26 cellular contexts compared by ENCODE assay signal in genomic region chr5:137352095-137352494, GRCh38.
DNase-seq lines count a peak whose midpoint lies in the region; ATAC-seq, FAIRE-seq and TF ChIP-seq lines count a peak whose summit lies in the region.
"Had no signal": no experiment of that assay in that cellular context is flagged by ENCODE, and none has a peak within 500 bp of the region (broad histone marks: within the 10 kb centered on the region; RNA-seq: fewer than 3 reads in every experiment).

No MANE protein-coding gene starts in this region.

- H3F3A ChIP-seq in PC-3 (ENCODE audit: low read length, unreplicated experiment), result no peaks in the 10 kb centered on the region

- FAIRE-seq in astrocyte (lab: Jason Lieb, UNC), result no peak
- FAIRE-seq: A204.1, D721Med, GM12878, GM12892, GM18507 had no signal

- POLR2A ChIA-PET in PC-3 (lab: Charles Lee; ENCODE audit: unreplicated experiment), result no interaction called here

- H3K27ac ChIP-seq in PC-3 (ENCODE audit: low read length) (no peak overlapping the region), astrocyte (ENCODE audit: low read depth, low read length) (no peak overlapping the region), dorsolateral prefrontal cortex (peak overlapping the region in 38 of 59 donors; percentile 3 to 71 (median 38))
- H3K27ac ChIP-seq: BLaER1 had no signal

- H3K79me2 ChIP-seq in PC-3 (ENCODE audit: low read length), result no peaks in the 10 kb centered on the region
- H3K79me2 ChIP-seq in astrocyte (ENCODE audit: insufficient read depth, low read length), result peaks cover 23% of the 10 kb centered on the region

- peak; percentile 89 for ATAC-seq in PC-3
- ATAC-seq: GM12878 had no signal

- H2AFZ ChIP-seq in PC-3 (ENCODE audit: low read length) (0 out of 2 replicates have a peak overlapping the region, but pooled peaks have one; percentile 49), astrocyte (ENCODE audit: low read depth, low read length) (no peak overlapping the region)

- peaks cover 8% of the 10 kb centered on the region for H3K9me3 Mint-ChIP-seq in astrocyte (ENCODE audit: unreplicated experiment)
- no peaks in the 10 kb centered on the region for H3K9me3 Mint-ChIP-seq in Calu3 (ENCODE audit: low read depth, unreplicated experiment)

- H3K36me3 ChIP-seq in PC-3 (ENCODE audit: low read depth, low read length) (no peaks in the 10 kb centered on the region), astrocyte (ENCODE audit: insufficient read depth, low read length) (no peaks in the 10 kb centered on the region)
- H3K36me3 ChIP-seq: BE2C, BLaER1 had no signal

- TF ChIP-seq CTCF in PC-3 (conservative IDR thresholded peaks at IDR 0.05; ENCODE audit: low read depth, low read length), result no peak
- no peak for TF ChIP-seq CTCF in astrocyte (IDR thresholded peaks at IDR 0.05; ENCODE audit: insufficient read depth, low read depth, low read length)
- no peak for TF ChIP-seq CTCF in dorsolateral prefrontal cortex (IDR thresholded peaks at IDR 0.05 in 54 of 56, conservative IDR thresholded peaks at IDR 0.05 in 2 of 56; ENCODE audit: low read depth in 1 of 56, partially characterized antibody in 56 of 56)
- no peak for TF ChIP-seq CTCF in Calu3 (IDR thresholded peaks at IDR 0.05; ENCODE audit: unreplicated experiment)

- H3K4me2 ChIP-seq in PC-3 (ENCODE audit: low read length) (peak overlapping the region; percentile 45), astrocyte (ENCODE audit: low read length) (peak overlapping the region; percentile 22)
- H3K4me2 ChIP-seq: BLaER1 had no signal

- BruUV-seq in PC-3 (replicated peaks; lab: Mats Ljungman, UMichigan) (no TSS peak), Calu3 (replicated peaks; lab: Mats Ljungman, UMichigan) (no TSS peak)

- no peak overlapping the region for H3K9ac ChIP-seq in PC-3 (ENCODE audit: low read length)
- H3K9ac ChIP-seq in astrocyte (ENCODE audit: low read length), result no peak overlapping the region
- H3K9ac ChIP-seq: BLaER1 had no signal

- H3K27me3 Mint-ChIP-seq in astrocyte (ENCODE audit: low read depth, unreplicated experiment) (peaks cover 23% of the 10 kb centered on the region), Calu3 (ENCODE audit: unreplicated experiment) (peaks cover 80% of the 10 kb centered on the region)

- intact Hi-C loops in PC-3 (cut with micrococcal nuclease), result loop anchor here (2.0 kb wide), 1 partner anchor 119 kb away; no protein-coding TSS in a partner anchor
- intact Hi-C loops in dorsolateral prefrontal cortex (cut with DNase I), result no loop called here
- intact Hi-C loops in Calu3 (cut with micrococcal nuclease; ENCODE audit: unreplicated experiment), result no loop called here

- H3K9me2 ChIP-seq in PC-3 (replicated peaks; ENCODE audit: low read length), result no peaks in the 10 kb centered on the region

- no peaks in the 10 kb centered on the region for H3K9me3 ChIP-seq in PC-3 (ENCODE audit: low read length)
- no peaks in the 10 kb centered on the region for H3K9me3 ChIP-seq in astrocyte (ENCODE audit: insufficient read depth, low read depth, low read length)
- H3K9me3 ChIP-seq: BE2C, BLaER1 had no signal

- H3K4me1 Mint-ChIP-seq in astrocyte (ENCODE audit: low read depth, unreplicated experiment) (no peaks in the 10 kb centered on the region), Calu3 (ENCODE audit: low read depth, unreplicated experiment) (peaks cover 10% of the 10 kb centered on the region)
- H3K4me1 Mint-ChIP-seq: CD14-positive monocyte; CD4-positive, alpha-beta memory T cell; CD4-positive, CD25-positive, alpha-beta regulatory T cell; CD8-positive, alpha-beta memory T cell had no signal

- H3K4me3 Mint-ChIP-seq in astrocyte (ENCODE audit: unreplicated experiment), result no peak overlapping the region
- no peak overlapping the region for H3K4me3 Mint-ChIP-seq in Calu3 (ENCODE audit: low read depth, unreplicated experiment)
- H3K4me3 Mint-ChIP-seq: CD14-positive monocyte; CD4-positive, alpha-beta memory T cell; CD4-positive, CD25-positive, alpha-beta regulatory T cell; CD8-positive, alpha-beta memory T cell had no signal

- H3K4me1 ChIP-seq in PC-3 (ENCODE audit: insufficient read depth, low read length), result peaks cover 14% of the 10 kb centered on the region
- no peaks in the 10 kb centered on the region for H3K4me1 ChIP-seq in astrocyte (ENCODE audit: insufficient read depth, low read length)
- H3K4me1 ChIP-seq: BE2C, BLaER1 had no signal

- H3K36me3 Mint-ChIP-seq in astrocyte (ENCODE audit: low read depth, unreplicated experiment), result no peaks in the 10 kb centered on the region
- no peaks in the 10 kb centered on the region for H3K36me3 Mint-ChIP-seq in Calu3 (ENCODE audit: insufficient read depth, unreplicated experiment)
- H3K36me3 Mint-ChIP-seq: CD14-positive monocyte; CD4-positive, alpha-beta memory T cell; CD4-positive, CD25-positive, alpha-beta regulatory T cell; CD8-positive, alpha-beta memory T cell had no signal

- CTCF ChIA-PET in PC-3 (lab: Charles Lee) (interaction anchor here (1.0 kb wide), 1 partner anchor 18 kb away, joined by 5 read pairs; no protein-coding TSS in a partner anchor), Calu3 (lab: Charles Lee) (no interaction called here)

- H3K27ac Mint-ChIP-seq in astrocyte (ENCODE audit: unreplicated experiment) (no peak overlapping the region), Calu3 (ENCODE audit: unreplicated experiment) (no peak overlapping the region)
- H3K27ac Mint-ChIP-seq: CD14-positive monocyte; CD4-positive, alpha-beta memory T cell; CD4-positive, CD25-positive, alpha-beta regulatory T cell; CD8-positive, alpha-beta memory T cell had no signal

- H4K20me1 ChIP-seq in PC-3 (ENCODE audit: low read length), result no peaks in the 10 kb centered on the region
- peaks cover 45% of the 10 kb centered on the region for H4K20me1 ChIP-seq in astrocyte (ENCODE audit: insufficient read depth, low read length)
- H4K20me1 ChIP-seq: BLaER1 had no signal

- no peaks in the 10 kb centered on the region for H3K27me3 ChIP-seq in PC-3 (ENCODE audit: low read length)
- H3K27me3 ChIP-seq in astrocyte (ENCODE audit: insufficient read depth, low read length), result no peaks in the 10 kb centered on the region
- H3K27me3 ChIP-seq in dorsolateral prefrontal cortex, result no peaks in the 10 kb centered on the region
- H3K27me3 ChIP-seq: BLaER1 had no signal

- DNase-seq in EH (ENCODE audit: low read depth) (peak; percentile 9), PC-3 (peak; percentile 53), astrocyte (ENCODE audit: low read depth) (no peak), dorsolateral prefrontal cortex (no peak), NCI-H187 (lab: John Stamatoyannopoulos, UW) (no peak), Calu3 (no peak), T-helper 2 cell (no peak)
- DNase-seq in stimulated activated CD4-positive, alpha-beta T cell treated with anti-CD3 and anti-CD28 coated beads, Interleukin-4, amount 100 ng/mL, for 4 hours, result no peak
- DNase-seq: 8988T; ACHN; BE2C; C1 segment of cervical spinal cord; CD4-positive, alpha-beta memory T cell; CD4-positive, CD25-positive, alpha-beta regulatory T cell; CD8-positive, alpha-beta memory T cell; COR-L47; DMS79 treated with DMSO at 0.1 percent for 48 hours; EL; GDM1 had no signal

- H3K4me3 ChIP-seq in PC-3 (ENCODE audit: low read length) (no peak overlapping the region; the same call in 1 of the 2 replicates), astrocyte (ENCODE audit: insufficient read depth, low read depth, low read length) (no peak overlapping the region), dorsolateral prefrontal cortex (no peak overlapping the region)
- H3K4me3 ChIP-seq: BLaER1, GM12878 had no signal

Comparison
In these comparisons a context has a peak if more than half of its experiments do, and no peak if none do; other contexts are left out.
1. DNase-seq: peak in EH (single experiment) and PC-3 (single experiment); none in astrocyte (single experiment), dorsolateral prefrontal cortex (0 of 10), stimulated activated CD4-positive, alpha-beta T cell treated with anti-CD3 and anti-CD28 coated beads, Interleukin-4, amount 100 ng/mL, for 4 hours (0 of 2), NCI-H187 (0 of 2), Calu3 (single experiment) and T-helper 2 cell (0 of 5).
2. H3K27ac ChIP-seq: peak in dorsolateral prefrontal cortex (38 of 59); none in PC-3 (single experiment) and astrocyte (single experiment).